1 cellular context compared by ENCODE assay signal in the genomic region with DNA sequence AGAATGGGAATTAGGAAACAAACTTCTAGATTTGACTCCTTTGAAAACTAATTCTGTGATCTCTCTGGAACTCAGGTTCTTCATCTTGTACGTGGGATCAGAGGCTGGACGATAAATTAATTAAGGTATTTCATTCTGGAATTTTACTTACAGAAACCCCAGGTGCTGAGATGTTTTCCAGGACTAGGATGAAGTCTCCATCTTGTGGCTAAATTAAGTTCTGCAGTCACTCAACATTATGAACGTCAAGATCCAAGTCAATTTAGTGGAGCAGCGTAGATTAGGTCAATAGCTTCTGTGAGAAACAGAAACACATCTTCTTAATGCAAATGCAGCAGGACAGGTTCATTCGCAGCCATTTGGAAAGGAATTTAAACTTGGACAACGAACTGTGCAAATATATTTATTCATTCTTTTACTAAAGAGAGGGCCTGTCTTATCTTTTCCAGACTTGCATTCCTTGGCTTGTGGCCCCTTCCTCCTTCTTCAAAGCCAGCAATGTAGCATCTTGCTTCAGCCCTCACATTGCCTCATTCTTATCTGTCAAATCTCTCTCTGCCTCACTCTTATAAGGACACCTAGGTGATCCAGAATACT.
TF ChIP-seq lines count a peak whose summit lies in the region.

No MANE protein-coding gene starts in this region.

TF ChIP-seq in HCT116, 20 proteins besides CTCF, POLR2A, EP300 and RAD21:
- TF ChIP-seq CBX3 (IDR thresholded peaks at IDR 0.05; ENCODE audit: low read depth) (no peak), ZFX (IDR thresholded peaks at IDR 0.05) (no peak), EZH2 (IDR thresholded peaks at IDR 0.05) (no peak), CEBPB (IDR thresholded peaks at IDR 0.05; ENCODE audit: low read depth) (no peak), FOSL1 (IDR thresholded peaks at IDR 0.05; ENCODE audit: low read depth) (no peak), ZNF274 (IDR thresholded peaks at IDR 0.05; ENCODE audit: low read depth, low read length) (no peak), JUND (IDR thresholded peaks at IDR 0.05) (no peak), EZH2phosphoT487 (IDR thresholded peaks at IDR 0.05; ENCODE audit: borderline replicate concordance) (no peak)
- TF ChIP-seq, protein P1, sequence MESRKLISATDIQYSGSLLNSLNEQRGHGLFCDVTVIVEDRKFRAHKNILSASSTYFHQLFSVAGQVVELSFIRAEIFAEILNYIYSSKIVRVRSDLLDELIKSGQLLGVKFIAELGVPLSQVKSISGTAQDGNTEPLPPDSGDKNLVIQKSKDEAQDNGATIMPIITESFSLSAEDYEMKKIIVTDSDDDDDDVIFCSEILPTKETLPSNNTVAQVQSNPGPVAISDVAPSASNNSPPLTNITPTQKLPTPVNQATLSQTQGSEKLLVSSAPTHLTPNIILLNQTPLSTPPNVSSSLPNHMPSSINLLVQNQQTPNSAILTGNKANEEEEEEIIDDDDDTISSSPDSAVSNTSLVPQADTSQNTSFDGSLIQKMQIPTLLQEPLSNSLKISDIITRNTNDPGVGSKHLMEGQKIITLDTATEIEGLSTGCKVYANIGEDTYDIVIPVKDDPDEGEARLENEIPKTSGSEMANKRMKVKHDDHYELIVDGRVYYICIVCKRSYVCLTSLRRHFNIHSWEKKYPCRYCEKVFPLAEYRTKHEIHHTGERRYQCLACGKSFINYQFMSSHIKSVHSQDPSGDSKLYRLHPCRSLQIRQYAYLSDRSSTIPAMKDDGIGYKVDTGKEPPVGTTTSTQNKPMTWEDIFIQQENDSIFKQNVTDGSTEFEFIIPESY (IDR thresholded peaks at IDR 0.05; ENCODE audit: extremely low read depth, insufficient replicate concordance, low read length) = no peak
- TF ChIP-seq, protein P2, sequence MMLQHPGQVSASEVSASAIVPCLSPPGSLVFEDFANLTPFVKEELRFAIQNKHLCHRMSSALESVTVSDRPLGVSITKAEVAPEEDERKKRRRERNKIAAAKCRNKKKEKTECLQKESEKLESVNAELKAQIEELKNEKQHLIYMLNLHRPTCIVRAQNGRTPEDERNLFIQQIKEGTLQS (IDR thresholded peaks at IDR 0.05) = no peak
- TF ChIP-seq, protein P3, sequence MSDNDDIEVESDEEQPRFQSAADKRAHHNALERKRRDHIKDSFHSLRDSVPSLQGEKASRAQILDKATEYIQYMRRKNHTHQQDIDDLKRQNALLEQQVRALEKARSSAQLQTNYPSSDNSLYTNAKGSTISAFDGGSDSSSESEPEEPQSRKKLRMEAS (IDR thresholded peaks at IDR 0.05) = no peak
